In genomic region chr1:23593556-23594148, GRCh38 we compare ENCODE assay signal across 9 cellular contexts. TPM values are rescaled to one million over a fixed set of nuclear protein-coding genes. Genes with fewer than 3 reads are reported as not detected.
A peak's percentile ranks its signal among the peaks of the same experiment; 100 is the strongest.
DNase-seq lines count a peak whose midpoint lies in the region; ATAC-seq, FAIRE-seq and TF ChIP-seq lines count a peak whose summit lies in the region.
"Had no signal": no experiment of that assay in that cellular context is flagged by ENCODE, and none has a peak within 500 bp of the region (broad histone marks: within the 10 kb centered on the region; RNA-seq: fewer than 3 reads in every experiment).

No MANE protein-coding gene starts in this region.

- peaks cover 88% of the 10 kb centered on the region for H3K4me1 Mint-ChIP-seq in activated T-cell treated with anti-CD3 and anti-CD28 coated beads, Interleukin-2, amount 50 U/mL, for 4 hours (ENCODE audit: low read depth)

- H3K4me3 ChIP-seq in esophagus (ENCODE audit: low read depth in 1 of 2, low read length in 2 of 2) (no peak overlapping the region), thyroid gland (replicated peaks in 1 of 3) (no peak overlapping the region), small intestine (ENCODE audit: low read depth in 1 of 2, low read length in 2 of 2) (no peak overlapping the region), coronary artery (no peak overlapping the region)
- H3K4me3 ChIP-seq: upper lobe of left lung had no signal

- H3K36me3 ChIP-seq in esophagus (ENCODE audit: control insufficient read depth in 2 of 2, insufficient read depth in 2 of 2, low read length in 1 of 2): no peaks in the 10 kb centered on the region
- H3K36me3 ChIP-seq in thyroid gland: no peaks in the 10 kb centered on the region
- no peaks in the 10 kb centered on the region for H3K36me3 ChIP-seq in small intestine (ENCODE audit: control insufficient read depth in 2 of 2, insufficient read depth in 2 of 2, low read length in 2 of 2)
- H3K36me3 ChIP-seq: upper lobe of left lung had no signal

- H3K4me3 Mint-ChIP-seq in activated T-cell treated with anti-CD3 and anti-CD28 coated beads, Interleukin-2, amount 50 U/mL, for 4 hours: no peak overlapping the region

- TF ChIP-seq CTCF in thyroid gland (IDR thresholded peaks at IDR 0.05) (no peak), coronary artery (IDR thresholded peaks at IDR 0.05) (no peak)

- 36 to 40% methylated on average over 6 of the region's 6 CpGs for WGBS in esophagus, 2 donors
- 35 to 57% methylated on average over 5 to 6 of the region's 6 CpGs for WGBS in thyroid gland, 2 donors
- WGBS in small intestine, 3 donors: 20 to 47% (median 30%) methylated on average over 6 of the region's 6 CpGs

- H3K27ac ChIP-seq in esophagus (ENCODE audit: low read depth in 2 of 2, low read length in 1 of 2) (peak overlapping the region; percentile 50 to 80), thyroid gland (peak overlapping the region in 2 of 3 donors; percentile 2 to 62), small intestine (ENCODE audit: low read depth in 1 of 2, low read length in 1 of 2) (no peak overlapping the region), coronary artery (no peak overlapping the region)
- H3K27ac ChIP-seq: upper lobe of left lung had no signal

- no peak for ATAC-seq in activated T-cell treated with anti-CD3 and anti-CD28 coated beads, Interleukin-2, amount 50 U/mL, for 4 hours
- ATAC-seq in HG03460 (IDR thresholded peaks at IDR 0.05; ENCODE audit: unreplicated experiment): no peak

- H3K4me1 ChIP-seq in esophagus (ENCODE audit: control insufficient read depth in 2 of 2, insufficient read depth in 2 of 2, low read length in 1 of 2) (peaks cover 0 to 11% of the 10 kb centered on the region in 2 donors), thyroid gland (peaks cover 19 to 73% of the 10 kb centered on the region in 2 donors), small intestine (ENCODE audit: control insufficient read depth in 2 of 2, insufficient read depth in 1 of 2, low read depth in 1 of 2, low read length in 1 of 2) (peaks cover 0 to 5% of the 10 kb centered on the region in 2 donors)

- no peaks in the 10 kb centered on the region for H3K9me3 ChIP-seq in esophagus (ENCODE audit: control insufficient read depth in 2 of 2, insufficient read depth in 1 of 2, low read depth in 1 of 2, low read length in 1 of 2)
- H3K9me3 ChIP-seq in thyroid gland: no peaks in the 10 kb centered on the region
- H3K9me3 ChIP-seq in small intestine (ENCODE audit: control insufficient read depth, low read depth): no peaks in the 10 kb centered on the region
- H3K9me3 ChIP-seq: upper lobe of left lung had no signal

- H3K27me3 ChIP-seq in esophagus (ENCODE audit: control insufficient read depth in 1 of 2, insufficient read depth in 2 of 2, low read length in 2 of 2) (no peaks in the 10 kb centered on the region), thyroid gland (no peaks in the 10 kb centered on the region), small intestine (ENCODE audit: control insufficient read depth in 2 of 2, insufficient read depth in 2 of 2, low read length in 2 of 2) (no peaks in the 10 kb centered on the region)
- H3K27me3 ChIP-seq: upper lobe of left lung had no signal

- TF ChIP-seq POLR2A in thyroid gland (IDR thresholded peaks at IDR 0.05): no peak

- no peak for FAIRE-seq in small intestine (lab: Jason Lieb, UNC)

- H3K27me3 Mint-ChIP-seq in activated T-cell treated with anti-CD3 and anti-CD28 coated beads, Interleukin-2, amount 50 U/mL, for 4 hours (ENCODE audit: low read depth): no peaks in the 10 kb centered on the region

- no peaks in the 10 kb centered on the region for H3K9me3 Mint-ChIP-seq in activated T-cell treated with anti-CD3 and anti-CD28 coated beads, Interleukin-2, amount 50 U/mL, for 4 hours

- no peaks in the 10 kb centered on the region for H3K36me3 Mint-ChIP-seq in activated T-cell treated with anti-CD3 and anti-CD28 coated beads, Interleukin-2, amount 50 U/mL, for 4 hours (ENCODE audit: insufficient read depth)

- intact Hi-C loops in thyroid gland (cut with DNase I): no loop called here

- DNase-seq in activated T-cell treated with anti-CD3 and anti-CD28 coated beads, Interleukin-2, amount 50 U/mL, for 4 hours: peak; percentile 12
- no peak for DNase-seq in activated T-cell treated with anti-CD3 and anti-CD28 coated beads for 4 hours
- peak; percentile 7 for DNase-seq in NCI-H226
- peak; percentile 55 to 58 for DNase-seq in thyroid gland
- DNase-seq in small intestine: no peak
- DNase-seq in coronary artery (ENCODE audit: low spot score): no peak
- DNase-seq: upper lobe of left lung had no signal

RNA-seq across cellular contexts. Expression of gene ID3, which starts 34.4 kb away (rescaled TPM):
- total RNA-seq in activated T-cell treated with anti-CD3 and anti-CD28 coated beads, Interleukin-2, amount 50 U/mL, for 4 hours: 10 to 100 TPM; 15.1 to 17.1 (median 15.1) TPM
- polyA plus RNA-seq in esophagus (10 to 100 TPM; 24.4 to 44.2 TPM), small intestine (100 to 1,000 TPM in 2 of 3 donors, 10 to 100 TPM in 1; 78.1 to 135 (median 115) TPM)
- total RNA-seq in thyroid gland: 100 to 1,000 TPM; 279 to 388 (median 343) TPM

Comparison
In these comparisons a context has a peak if more than half of its experiments do, and no peak if none do; other contexts are left out.
1. DNase-seq: peak in activated T-cell treated with anti-CD3 and anti-CD28 coated beads, Interleukin-2, amount 50 U/mL, for 4 hours (single experiment), NCI-H226 (single experiment) and thyroid gland (2 of 2); none in activated T-cell treated with anti-CD3 and anti-CD28 coated beads for 4 hours (single experiment), small intestine (single experiment) and coronary artery (single experiment).
2. H3K27ac ChIP-seq: peak in esophagus (2 of 2) and thyroid gland (2 of 3); none in small intestine (0 of 2) and coronary artery (0 of 2).
3. RNA of gene ID3, which starts 34.4 kb away (total RNA-seq): 279 to 388 TPM in thyroid gland; 15.1 to 17.1 TPM in activated T-cell treated with anti-CD3 and anti-CD28 coated beads, Interleukin-2, amount 50 U/mL, for 4 hours; every median in the first group is over 10 times any median in the second.